8 cellular contexts compared by ENCODE assay signal in genomic region chr4:2716236-2716635, GRCh38. TPM values are rescaled to one million over a fixed set of nuclear protein-coding genes. Genes with fewer than 3 reads are reported as not detected.
DNase-seq lines count a peak whose midpoint lies in the region; TF ChIP-seq lines count a peak whose summit lies in the region.
"Had no signal": no experiment of that assay in that cellular context is flagged by ENCODE, and none has a peak within 500 bp of the region (broad histone marks: within the 10 kb centered on the region; RNA-seq: fewer than 3 reads in every experiment).

No MANE protein-coding gene starts in this region.

- peak overlapping the region; percentile 26 for H3K27ac Mint-ChIP-seq in T-helper 1 cell treated with Interleukin-12 subunit alpha and Interleukin-12 subunit beta and Interleukin-4 antibody, amounts not matched to agents 30 μg/mL and 1 μg/mL, for 36 hours
- H3K27ac Mint-ChIP-seq in activated naive CD4-positive, alpha-beta T cell treated with anti-CD3 and anti-CD28 coated beads, Interleukin-2, amount 50 U/mL, for 24 hours = peak overlapping the region; percentile 62
- H3K27ac Mint-ChIP-seq in chondrocyte (ENCODE audit: unreplicated experiment) = no peak overlapping the region

- no peak for DNase-seq in T-helper 1 cell
- DNase-seq in activated naive CD4-positive, alpha-beta T cell treated with Interleukin-2 at 50 U/mL for 16 hours = no peak
- peak; percentile 59 for DNase-seq in chondrocyte (ENCODE audit: low spot score)
- no peak for DNase-seq in DMS153 treated with DMSO at 0.1 percent for 48 hours (lab: John Stamatoyannopoulos, UW; ENCODE audit: unreplicated experiment)
- no peak for DNase-seq in islet precursor cell
- DNase-seq: AML-193 had no signal

- H3K4me3 Mint-ChIP-seq in T-helper 1 cell treated with Interleukin-12 subunit alpha and Interleukin-12 subunit beta and Interleukin-4 antibody, amounts not matched to agents 30 μg/mL and 1 μg/mL, for 36 hours = no peak overlapping the region
- no peak overlapping the region for H3K4me3 Mint-ChIP-seq in activated naive CD4-positive, alpha-beta T cell treated with anti-CD3 and anti-CD28 coated beads, Interleukin-2, amount 50 U/mL, for 24 hours
- H3K4me3 Mint-ChIP-seq in chondrocyte (ENCODE audit: unreplicated experiment) = no peak overlapping the region

- H3K9me3 Mint-ChIP-seq in T-helper 1 cell treated with Interleukin-12 subunit alpha and Interleukin-12 subunit beta and Interleukin-4 antibody, amounts not matched to agents 30 μg/mL and 1 μg/mL, for 36 hours = no peaks in the 10 kb centered on the region
- no peaks in the 10 kb centered on the region for H3K9me3 Mint-ChIP-seq in activated naive CD4-positive, alpha-beta T cell treated with anti-CD3 and anti-CD28 coated beads, Interleukin-2, amount 50 U/mL, for 24 hours
- peaks cover 3% of the 10 kb centered on the region for H3K9me3 Mint-ChIP-seq in chondrocyte (ENCODE audit: low read depth)

- peaks cover 27% of the 10 kb centered on the region for H3K4me1 Mint-ChIP-seq in T-helper 1 cell treated with Interleukin-12 subunit alpha and Interleukin-12 subunit beta and Interleukin-4 antibody, amounts not matched to agents 30 μg/mL and 1 μg/mL, for 36 hours (ENCODE audit: low read depth)
- H3K4me1 Mint-ChIP-seq in activated naive CD4-positive, alpha-beta T cell treated with anti-CD3 and anti-CD28 coated beads, Interleukin-2, amount 50 U/mL, for 24 hours = peaks cover 18% of the 10 kb centered on the region
- H3K4me1 Mint-ChIP-seq in chondrocyte (ENCODE audit: low read depth) = peaks cover 31% of the 10 kb centered on the region

- peaks cover 23% of the 10 kb centered on the region for H3K36me3 Mint-ChIP-seq in T-helper 1 cell treated with Interleukin-12 subunit alpha and Interleukin-12 subunit beta and Interleukin-4 antibody, amounts not matched to agents 30 μg/mL and 1 μg/mL, for 36 hours (ENCODE audit: low read depth)
- peaks cover 8% of the 10 kb centered on the region for H3K36me3 Mint-ChIP-seq in activated naive CD4-positive, alpha-beta T cell treated with anti-CD3 and anti-CD28 coated beads, Interleukin-2, amount 50 U/mL, for 24 hours
- peaks cover 24% of the 10 kb centered on the region for H3K36me3 Mint-ChIP-seq in chondrocyte (ENCODE audit: low read depth)

- H3K27me3 Mint-ChIP-seq in T-helper 1 cell treated with Interleukin-12 subunit alpha and Interleukin-12 subunit beta and Interleukin-4 antibody, amounts not matched to agents 30 μg/mL and 1 μg/mL, for 36 hours (ENCODE audit: low read depth) = no peaks in the 10 kb centered on the region
- H3K27me3 Mint-ChIP-seq in activated naive CD4-positive, alpha-beta T cell treated with anti-CD3 and anti-CD28 coated beads, Interleukin-2, amount 50 U/mL, for 24 hours = no peaks in the 10 kb centered on the region
- no peaks in the 10 kb centered on the region for H3K27me3 Mint-ChIP-seq in chondrocyte (ENCODE audit: low read depth)

- TF ChIP-seq CTCF in chondrocyte (IDR thresholded peaks at IDR 0.05) = no peak

RNA-seq across cellular contexts. Expression of gene TNIP2, which starts 39.9 kb away (rescaled TPM):
- 23.3 to 30.7 TPM (median 29.0 TPM) in 3 replicates for total RNA-seq in chondrocyte
